ENCODE assay signal across 9 cellular contexts in genomic region chr6:25035451-25036435, GRCh38.
DNase-seq lines count a peak whose midpoint lies in the region; ATAC-seq and TF ChIP-seq lines count a peak whose summit lies in the region.
"Had no signal": no experiment of that assay in that cellular context is flagged by ENCODE, and none has a peak within 500 bp of the region (broad histone marks: within the 10 kb centered on the region; RNA-seq: fewer than 3 reads in every experiment).

No MANE protein-coding gene starts in this region.

- no peaks in the 10 kb centered on the region for H3K27me3 ChIP-seq in CD8-positive, alpha-beta T cell (ENCODE audit: insufficient read depth, low read length)
- no peaks in the 10 kb centered on the region for H3K27me3 ChIP-seq in mesendoderm (ENCODE audit: insufficient read depth, low read length, poor library complexity)

- no peaks in the 10 kb centered on the region for H3K27me3 Mint-ChIP-seq in CD8-positive, alpha-beta T cell (ENCODE audit: low read depth)

- no peaks in the 10 kb centered on the region for H3K36me3 ChIP-seq in CD8-positive, alpha-beta T cell (ENCODE audit: insufficient read depth, low read length)
- H3K36me3 ChIP-seq in mesendoderm (ENCODE audit: control insufficient read depth, insufficient read depth, low read length), result no peaks in the 10 kb centered on the region

- no peak overlapping the region for H3K9ac ChIP-seq in mesendoderm (ENCODE audit: low read length)

- H3K23ac ChIP-seq in mesendoderm (ENCODE audit: low read length), result no peak overlapping the region

- no peak for TF ChIP-seq CTCF in CD8-positive, alpha-beta T cell (IDR thresholded peaks at IDR 0.05)

- H3K4me3 Mint-ChIP-seq in CD8-positive, alpha-beta T cell, result peak overlapping the region; percentile 83

- peak overlapping the region; percentile 52 for H3K18ac ChIP-seq in mesendoderm (ENCODE audit: low read length)

- POLR2A ChIA-PET in CD8-positive, alpha-beta T cell (lab: Charles Lee), result interaction anchor here (0.9 to 1.9 kb wide), 8 partner anchors 9 to 205 kb away, joined by 3 to 14 read pairs (median 3); no protein-coding TSS in a partner anchor

- H2BK15ac ChIP-seq in mesendoderm (replicated peaks; ENCODE audit: low read depth), result peak overlapping the region; percentile 8

- H3K79me2 ChIP-seq in mesendoderm (ENCODE audit: control insufficient read depth, insufficient read depth, low read length), result no peaks in the 10 kb centered on the region

- no peaks in the 10 kb centered on the region for H3K9me3 Mint-ChIP-seq in CD8-positive, alpha-beta T cell

- DNase-seq in CD8-positive, alpha-beta T cell, result no peak
- DNase-seq in UCSD-AML1 (lab: John Stamatoyannopoulos, UW; ENCODE audit: unreplicated experiment) (peak; percentile 44), mesendoderm (peak; percentile 90), activated gamma-delta T cell (lab: John Stamatoyannopoulos, UW) (no peak), hippocampal formation (lab: John Stamatoyannopoulos, UW) (no peak), MV-4-11 (lab: John Stamatoyannopoulos, UW) (no peak)

- no peak overlapping the region for H3K4ac ChIP-seq in mesendoderm (ENCODE audit: low read depth, low read length)

- H4K5ac ChIP-seq in mesendoderm (ENCODE audit: low read length), result no peak overlapping the region

- H4K8ac ChIP-seq in mesendoderm (ENCODE audit: low read depth, low read length), result no peak overlapping the region

- intact Hi-C loops in CD8-positive, alpha-beta T cell (cut with DNase I, micrococcal nuclease), result no loop called here

- H3K79me1 ChIP-seq in mesendoderm (ENCODE audit: low read length), result no peaks in the 10 kb centered on the region

- no peak overlapping the region for H3K4me2 ChIP-seq in mesendoderm (ENCODE audit: low read length)

- H2BK120ac ChIP-seq in mesendoderm (ENCODE audit: low read depth, low read length), result peak overlapping the region; percentile 39

- H3K56ac ChIP-seq in mesendoderm (ENCODE audit: low read length), result peak overlapping the region; percentile 1

- peaks cover 67% of the 10 kb centered on the region for H3K4me1 Mint-ChIP-seq in CD8-positive, alpha-beta T cell (ENCODE audit: low read depth)

- no CpG with 5 or more reads among the region's 17 CpGs for WGBS in mesendoderm (ENCODE audit: extremely low coverage, insufficient coverage, low lambda C conversion rate)

- peak overlapping the region; percentile 38 for H3K27ac ChIP-seq in CD8-positive, alpha-beta T cell (ENCODE audit: low read depth, low read length)
- no peak overlapping the region for H3K27ac ChIP-seq in mesendoderm (ENCODE audit: low read depth, low read length)
- H3K27ac ChIP-seq: epithelial cell of prostate had no signal

- H2AK5ac ChIP-seq in mesendoderm (ENCODE audit: low read length), result no peak overlapping the region

- peak overlapping the region; percentile 30 for H3K4me3 ChIP-seq in CD8-positive, alpha-beta T cell (ENCODE audit: low read depth, low read length)
- no peak overlapping the region for H3K4me3 ChIP-seq in mesendoderm (ENCODE audit: low read length)

- H3K4me1 ChIP-seq in CD8-positive, alpha-beta T cell (ENCODE audit: insufficient read depth, low read length), result peaks cover 52% of the 10 kb centered on the region
- H3K4me1 ChIP-seq in mesendoderm (ENCODE audit: control insufficient read depth, low read depth, low read length), result peaks cover 2% of the 10 kb centered on the region

- peak; percentile 40 for ATAC-seq in CD8-positive, alpha-beta T cell
- peak; percentile 41 for ATAC-seq in HG02798 (IDR thresholded peaks at IDR 0.05; ENCODE audit: poor library complexity, unreplicated experiment)
- no peak for ATAC-seq in HG02981 (IDR thresholded peaks at IDR 0.05; ENCODE audit: unreplicated experiment)

- CTCF ChIA-PET in CD8-positive, alpha-beta T cell (lab: Charles Lee), result interaction anchor here (0.6 to 6.5 kb wide), 11 partner anchors 8 to 171 kb away, joined by 3 to 73 read pairs (median 5); no protein-coding TSS in a partner anchor

- H3K36me3 Mint-ChIP-seq in CD8-positive, alpha-beta T cell, result no peaks in the 10 kb centered on the region

- no peaks in the 10 kb centered on the region for H3K9me3 ChIP-seq in CD8-positive, alpha-beta T cell (ENCODE audit: low read length)

- H2BK5ac ChIP-seq in mesendoderm (ENCODE audit: low read length), result no peak overlapping the region

- H3K27ac Mint-ChIP-seq in CD8-positive, alpha-beta T cell, result peak overlapping the region; percentile 86

Comparison
In these comparisons a context has a peak if more than half of its experiments do, and no peak if none do; other contexts are left out.
1. DNase-seq: peak in UCSD-AML1 (single experiment) and mesendoderm (single experiment); none in CD8-positive, alpha-beta T cell (0 of 7), activated gamma-delta T cell (single experiment), hippocampal formation (0 of 2) and MV-4-11 (single experiment).